In genomic region chr2:202847693-202848524, GRCh38 we compare ENCODE assay signal across 19 cellular contexts. TPM values are rescaled to one million over a fixed set of nuclear protein-coding genes. Genes with fewer than 3 reads are reported as not detected.
DNase-seq lines count a peak whose midpoint lies in the region; ATAC-seq and TF ChIP-seq lines count a peak whose summit lies in the region.
"Had no signal": no experiment of that assay in that cellular context is flagged by ENCODE, and none has a peak within 500 bp of the region (broad histone marks: within the 10 kb centered on the region; RNA-seq: fewer than 3 reads in every experiment).

No MANE protein-coding gene starts in this region.

- H3K27ac ChIP-seq in upper lobe of left lung: no peak overlapping the region
- H3K27ac ChIP-seq: breast epithelium, lower lobe of right lung, neural progenitor cell, PC-9 had no signal

- DNase-seq in naive B cell (no peak), osteocyte (ENCODE audit: extremely low spot score, unreplicated experiment) (no peak), upper lobe of left lung (no peak), HuH-7 (ENCODE audit: low spot score) (no peak), cerebellar nuclear complex (lab: John Stamatoyannopoulos, UW) (no peak)
- DNase-seq: activated CD8-positive, alpha-beta memory T cell treated with anti-CD3 and anti-CD28 coated beads, Interleukin-2, amount 50 U/mL, for 48 hours; effector memory CD4-positive, alpha-beta T cell; NCI-H345; PC-9; stimulated activated naive CD4-positive, alpha-beta T cell treated with Interleukin-2 at 50 U/mL for 16 hours had no signal

- H3K36me3 Mint-ChIP-seq in IgD-negative memory B cell: no peaks in the 10 kb centered on the region
- peaks cover 2 to 4% of the 10 kb centered on the region in 2 donors for H3K36me3 Mint-ChIP-seq in naive B cell
- H3K36me3 Mint-ChIP-seq in osteocyte (ENCODE audit: unreplicated experiment): peaks cover 3% of the 10 kb centered on the region
- H3K36me3 Mint-ChIP-seq: activated naive CD4-positive, alpha-beta T cell treated with anti-CD3 and anti-CD28 coated beads, Interleukin-2, amount 50 U/mL, for 24 hours had no signal

- H3K9me3 Mint-ChIP-seq in IgD-negative memory B cell (peaks cover 0 to 3% (median 2%) of the 10 kb centered on the region in 3 donors), naive B cell (peaks cover 0 to 9% (median 5%) of the 10 kb centered on the region in 7 donors), osteocyte (ENCODE audit: unreplicated experiment) (peaks cover 4% of the 10 kb centered on the region)
- H3K9me3 Mint-ChIP-seq: activated naive CD4-positive, alpha-beta T cell treated with anti-CD3 and anti-CD28 coated beads, Interleukin-2, amount 50 U/mL, for 24 hours; GM23338 had no signal

- H3K36me3 ChIP-seq in upper lobe of left lung: no peaks in the 10 kb centered on the region
- H3K36me3 ChIP-seq: breast epithelium, lower lobe of right lung, neural progenitor cell had no signal

- peaks cover 0 to 6% (median 2%) of the 10 kb centered on the region in 4 donors for H3K9me3 ChIP-seq in upper lobe of left lung
- H3K9me3 ChIP-seq: breast epithelium, lower lobe of right lung had no signal

- WGBS in upper lobe of left lung, 2 donors: 88 to 89% methylated on average over 9 of the region's 9 CpGs

- H3K4me1 ChIP-seq in upper lobe of left lung: no peaks in the 10 kb centered on the region
- H3K4me1 ChIP-seq: breast epithelium, lower lobe of right lung, neural progenitor cell had no signal

- H3K4me3 ChIP-seq in upper lobe of left lung: no peak overlapping the region
- H3K4me3 ChIP-seq: breast epithelium, GM23338, lower lobe of right lung, neural progenitor cell, PC-9 had no signal

- ATAC-seq in GM19043 (IDR thresholded peaks at IDR 0.05; ENCODE audit: low read depth, unreplicated experiment) (peak; percentile 85), HG02884 (IDR thresholded peaks at IDR 0.05; ENCODE audit: unreplicated experiment) (peak; percentile 74), naive B cell (ENCODE audit: low read depth in 2 of 2) (peak; percentile 56 to 79), upper lobe of left lung (ENCODE audit: low FRiP score in 2 of 2) (no peak)
- ATAC-seq: GM23338, right cardiac atrium had no signal

- TF ChIP-seq CTCF in osteocyte (IDR thresholded peaks at IDR 0.05): no peak
- TF ChIP-seq CTCF in upper lobe of left lung (IDR thresholded peaks at IDR 0.05): no peak

- H3K27me3 ChIP-seq in upper lobe of left lung: no peaks in the 10 kb centered on the region
- H3K27me3 ChIP-seq: breast epithelium, neural progenitor cell had no signal

- H3K4me1 Mint-ChIP-seq in IgD-negative memory B cell (peaks cover 10 to 14% (median 11%) of the 10 kb centered on the region in 3 donors), naive B cell (peaks cover 0 to 11% (median 11%) of the 10 kb centered on the region in 3 donors), osteocyte (ENCODE audit: unreplicated experiment) (no peaks in the 10 kb centered on the region)
- H3K4me1 Mint-ChIP-seq: GM23338 had no signal

- TF ChIP-seq POLR2A in upper lobe of left lung (IDR thresholded peaks at IDR 0.05): no peak

- H3K27me3 Mint-ChIP-seq in IgD-negative memory B cell (no peaks in the 10 kb centered on the region), naive B cell (no peaks in the 10 kb centered on the region), osteocyte (ENCODE audit: unreplicated experiment) (no peaks in the 10 kb centered on the region)
- H3K27me3 Mint-ChIP-seq: activated naive CD4-positive, alpha-beta T cell treated with anti-CD3 and anti-CD28 coated beads, Interleukin-2, amount 50 U/mL, for 24 hours had no signal

- H3K4me3 Mint-ChIP-seq in IgD-negative memory B cell (peak overlapping the region in 2 of 4 donors; percentile 83), naive B cell (no peak overlapping the region), osteocyte (ENCODE audit: unreplicated experiment) (no peak overlapping the region)
- H3K4me3 Mint-ChIP-seq: activated naive CD4-positive, alpha-beta T cell treated with anti-CD3 and anti-CD28 coated beads, Interleukin-2, amount 50 U/mL, for 24 hours; GM23338; neural progenitor cell had no signal

- peak overlapping the region in 2 of 3 donors; percentile 18 to 67 for H3K27ac Mint-ChIP-seq in IgD-negative memory B cell
- H3K27ac Mint-ChIP-seq in naive B cell: no peak overlapping the region
- H3K27ac Mint-ChIP-seq in osteocyte (ENCODE audit: unreplicated experiment): no peak overlapping the region
- H3K27ac Mint-ChIP-seq: activated naive CD4-positive, alpha-beta T cell treated with anti-CD3 and anti-CD28 coated beads, Interleukin-2, amount 50 U/mL, for 24 hours; GM23338; neural progenitor cell had no signal

- no peak for TF ChIP-seq EP300 in upper lobe of left lung (IDR thresholded peaks at IDR 0.05)

RNA-seq across cellular contexts. Expression of gene ICA1L, which starts 23.7 kb away (rescaled TPM):
- polyA plus RNA-seq in IgD-negative memory B cell (2.2 TPM), naive B cell (ENCODE audit: low read depth in 6 of 6) (1 to 10 TPM in 5 of 6 donors, under 1 TPM in 1; 0.89 to 4.8 (median 3.6) TPM)
- total RNA-seq in osteocyte (4.9 and 6.5 TPM in 2 replicates), upper lobe of left lung (10 to 100 TPM in 2 of 6 donors, 1 to 10 TPM in 4; 3.0 to 28.3 (median 5.7) TPM)
- total RNA-seq: PC-9 had no signal

Comparison
In these comparisons a context has a peak if more than half of its experiments do, and no peak if none do; other contexts are left out.
1. ATAC-seq: peak in GM19043 (single experiment), HG02884 (single experiment) and naive B cell (2 of 2); none in upper lobe of left lung (0 of 2).
2. H3K27ac Mint-ChIP-seq: peak in IgD-negative memory B cell (2 of 3); none in naive B cell (0 of 6) and osteocyte (single experiment).